Comparison of ENCODE assay signal across 15 cellular contexts in the genomic region with DNA sequence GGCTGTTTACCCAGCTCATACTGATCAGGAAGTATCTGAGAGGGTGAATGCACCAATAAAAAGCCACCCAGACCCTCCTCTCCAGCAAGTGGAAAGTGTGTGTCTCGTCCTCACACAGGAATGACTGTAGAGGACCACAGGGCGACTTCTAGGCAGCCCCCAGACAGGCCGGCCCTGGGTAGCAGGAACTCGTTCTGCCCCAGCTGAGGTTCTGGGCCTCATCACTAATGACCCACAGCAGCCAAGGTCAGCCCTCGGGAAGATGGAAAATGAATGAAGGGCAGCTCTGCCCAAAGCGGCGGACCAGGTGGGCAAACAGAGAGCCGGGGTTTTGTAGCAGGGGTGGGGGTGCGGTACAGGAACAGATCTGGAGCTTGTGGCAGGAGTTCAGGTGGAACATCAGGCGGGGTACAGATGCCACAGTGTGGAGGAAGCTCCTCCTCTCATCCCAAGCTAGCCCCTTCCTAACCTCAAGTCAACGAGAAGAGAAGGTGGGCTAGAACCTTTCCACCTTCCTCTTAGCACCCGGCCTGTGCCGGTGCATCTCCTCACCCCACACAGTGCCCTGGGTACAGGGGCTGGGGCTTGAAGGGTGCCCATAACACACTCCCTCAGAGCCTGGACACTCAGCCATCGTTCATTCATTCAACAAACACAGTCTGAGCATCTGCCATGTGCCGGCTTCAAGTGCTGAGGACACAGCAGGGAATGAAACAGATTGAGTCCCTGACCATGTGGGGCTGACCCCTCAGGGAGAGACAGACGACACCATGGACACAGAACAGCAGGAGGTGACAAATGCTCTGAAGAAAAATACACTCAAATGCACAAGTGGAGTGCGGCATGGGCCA. TPM values are rescaled to one million over a fixed set of nuclear protein-coding genes. Genes with fewer than 3 reads are reported as not detected.
DNase-seq lines count a peak whose midpoint lies in the region; ATAC-seq and TF ChIP-seq lines count a peak whose summit lies in the region.
"Had no signal": no experiment of that assay in that cellular context is flagged by ENCODE, and none has a peak within 500 bp of the region (broad histone marks: within the 10 kb centered on the region; RNA-seq: fewer than 3 reads in every experiment).

No MANE protein-coding gene starts in this region.

- intact Hi-C loops in ascending aorta (cut with DNase I), result no loop called here

- TF ChIP-seq CTCF in ascending aorta (IDR thresholded peaks at IDR 0.05), result no peak
- TF ChIP-seq CTCF in thoracic aorta (IDR thresholded peaks at IDR 0.05), result no peak

- H3K4me1 ChIP-seq in ascending aorta (peaks cover 12 to 39% of the 10 kb centered on the region in 2 donors), mesenchymal stem cell (ENCODE audit: control insufficient read depth, insufficient read depth, low read depth, low read length) (peaks cover 13% of the 10 kb centered on the region), thoracic aorta (ENCODE audit: control insufficient read depth in 1 of 2, low read depth in 2 of 2) (peaks cover 24 to 48% of the 10 kb centered on the region in 2 donors)

- H2BK15ac ChIP-seq in mesenchymal stem cell (ENCODE audit: low read depth, poor library complexity, severe bottlenecking), result no peak overlapping the region

- H3K9me3 ChIP-seq in ascending aorta, result no peaks in the 10 kb centered on the region
- no peaks in the 10 kb centered on the region for H3K9me3 ChIP-seq in mesenchymal stem cell (ENCODE audit: control insufficient read depth, low read length)
- no peaks in the 10 kb centered on the region for H3K9me3 ChIP-seq in thoracic aorta

- peak overlapping the region in 1 of 2 experiments; percentile 59 for H3K14ac ChIP-seq in mesenchymal stem cell (ENCODE audit: low read length in 2 of 2)

- no peak overlapping the region for H3K23ac ChIP-seq in mesenchymal stem cell (ENCODE audit: low read length in 2 of 2)

- no peak overlapping the region for H2AK5ac ChIP-seq in mesenchymal stem cell (ENCODE audit: low read length, severe bottlenecking)

- H3K4me3 ChIP-seq in ascending aorta (no peak overlapping the region), mesenchymal stem cell (ENCODE audit: insufficient read depth in 1 of 2, low read depth in 1 of 2, low read length in 2 of 2) (no peak overlapping the region), thoracic aorta (no peak overlapping the region)
- H3K4me3 ChIP-seq: dorsolateral prefrontal cortex, GM23248 had no signal

- H2AFZ ChIP-seq in mesenchymal stem cell (ENCODE audit: low read depth, low read length), result no peak overlapping the region
- H2AFZ ChIP-seq: GM23248 had no signal

- peak overlapping the region; percentile 25 for H4K91ac ChIP-seq in mesenchymal stem cell (ENCODE audit: low read length)

- H3K27ac ChIP-seq in ascending aorta (peak overlapping the region; percentile 78 to 89), mesenchymal stem cell (ENCODE audit: low read length, poor library complexity, severe bottlenecking) (no peak overlapping the region), thoracic aorta (peak overlapping the region; percentile 31 to 75)

- no peak overlapping the region for H2BK120ac ChIP-seq in mesenchymal stem cell (ENCODE audit: low read depth, low read length)

- H4K8ac ChIP-seq in mesenchymal stem cell (ENCODE audit: low read length), result no peak overlapping the region

- no peak overlapping the region for H2BK12ac ChIP-seq in mesenchymal stem cell (ENCODE audit: low read length in 2 of 2)

- WGBS in mesenchymal stem cell, result 88% methylated on average over 17 of the region's 17 CpGs

- H3K4ac ChIP-seq in mesenchymal stem cell (ENCODE audit: low read depth in 1 of 2, low read length in 2 of 2), result no peak overlapping the region

- H3K27me3 ChIP-seq in ascending aorta, result no peaks in the 10 kb centered on the region
- no peaks in the 10 kb centered on the region for H3K27me3 ChIP-seq in mesenchymal stem cell (ENCODE audit: control insufficient read depth in 1 of 2, insufficient read depth in 1 of 2, low read length in 2 of 2)
- H3K27me3 ChIP-seq in thoracic aorta (replicated peaks; ENCODE audit: insufficient read depth), result no peaks in the 10 kb centered on the region
- H3K27me3 ChIP-seq: dorsolateral prefrontal cortex had no signal

- no peak overlapping the region for H3K4me2 ChIP-seq in mesenchymal stem cell (ENCODE audit: low read length, poor library complexity, severe bottlenecking)

- ATAC-seq in thoracic aorta (ENCODE audit: insufficient number of reproducible peaks, low FRiP score, low read depth), result no peak
- ATAC-seq in GM18511 (IDR thresholded peaks at IDR 0.05; ENCODE audit: unreplicated experiment), result no peak
- no peak for ATAC-seq in GM18519 (IDR thresholded peaks at IDR 0.05; ENCODE audit: low FRiP score, unreplicated experiment)

- H3K18ac ChIP-seq in mesenchymal stem cell (ENCODE audit: low read depth in 1 of 2, low read length in 2 of 2), result peak overlapping the region in 1 of 2 experiments; percentile 16

- H3K9ac ChIP-seq in mesenchymal stem cell (ENCODE audit: low read length), result no peak overlapping the region
- H3K9ac ChIP-seq: GM23248 had no signal

- H3K36me3 ChIP-seq in ascending aorta (no peaks in the 10 kb centered on the region), mesenchymal stem cell (ENCODE audit: control insufficient read depth in 1 of 2, insufficient read depth in 2 of 2, low read depth in 1 of 2, low read length in 2 of 2) (no peaks in the 10 kb centered on the region), thoracic aorta (no peaks in the 10 kb centered on the region)

- H2BK5ac ChIP-seq in mesenchymal stem cell (ENCODE audit: low read depth, low read length, poor library complexity, severe bottlenecking), result no peak overlapping the region

- peaks cover 3% of the 10 kb centered on the region for H3K79me1 ChIP-seq in mesenchymal stem cell (replicated peaks; ENCODE audit: low read length, poor library complexity, severe bottlenecking)

- DNase-seq in NCI-H1092 treated with DMSO at 0.1 percent for 48 hours (lab: John Stamatoyannopoulos, UW) (peak; percentile 69), ascending aorta (ENCODE audit: low spot score in 2 of 2) (peak in 1 of 2 donors; percentile 60), mesenchymal stem cell (no peak), thoracic aorta (ENCODE audit: low spot score) (no peak), T1000 (lab: John Stamatoyannopoulos, UW) (no peak)
- DNase-seq: activated CD4-positive, alpha-beta T cell treated with anti-CD3 and anti-CD28 coated beads, Interleukin-2, amount 10 ng/mL, durations not matched to agents 7 days and 5 days; activated naive CD4-positive, alpha-beta T cell treated with anti-CD3 and anti-CD28 coated beads, Interleukin-2, amount 50 U/mL, for 16 hours; activated T-cell treated with anti-CD3 and anti-CD28 coated beads, Interleukin-2, amount 50 U/mL, for 1 hour; dorsolateral prefrontal cortex; erythroblast; GF-D8; GM23248; NCI-H82 had no signal

RNA-seq across cellular contexts. Expression of gene RFX2, which starts 36.2 kb away (rescaled TPM):
- total RNA-seq in ascending aorta, result 107 TPM
- polyA plus RNA-seq in mesenchymal stem cell (2013, experiment 1 of 2), result 3.2 TPM
- 2.9 TPM for polyA plus RNA-seq in mesenchymal stem cell (2013, experiment 2 of 2)
- total RNA-seq in thoracic aorta, result 10 to 100 TPM; 21.7 to 30.3 TPM
